30 cellular contexts compared by ENCODE assay signal in the genomic region with DNA sequence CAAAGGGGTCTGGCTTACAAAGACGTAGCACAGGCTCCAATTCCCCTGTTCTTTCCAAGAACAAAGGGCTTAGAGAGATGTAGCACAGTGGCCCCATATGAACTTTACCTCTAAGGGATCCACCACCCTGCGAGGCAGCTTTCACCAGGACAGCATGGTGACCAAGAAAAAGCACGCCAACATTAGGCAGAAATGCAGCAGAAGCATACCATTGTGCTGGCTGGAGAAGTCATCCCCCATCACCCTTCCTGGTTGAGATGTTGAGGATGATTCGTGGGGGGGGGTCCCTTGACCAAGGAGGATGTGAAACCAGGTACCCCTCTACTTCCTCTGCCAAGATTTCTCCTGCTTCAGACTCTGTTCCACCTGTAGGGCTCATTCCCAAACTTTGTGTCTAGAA. TPM values are rescaled to one million over a fixed set of nuclear protein-coding genes. Genes with fewer than 3 reads are reported as not detected.
"Had no signal": no experiment of that assay in that cellular context is flagged by ENCODE, and none has a peak within 500 bp of the region (broad histone marks: within the 10 kb centered on the region; RNA-seq: fewer than 3 reads in every experiment).

No MANE protein-coding gene starts in this region.

- H3K4me1 ChIP-seq: suprapubic skin, testis, thyroid gland, tibial artery, tibial nerve, upper lobe of left lung, upper lobe of right lung, uterus, vagina had no signal

- DNase-seq: stimulated activated CD4-positive, alpha-beta T cell treated with anti-CD3 and anti-CD28 coated beads, Interleukin-2, amount 100 ng/mL, for 48 hours; stimulated activated CD4-positive, alpha-beta T cell treated with anti-CD3 and anti-CD28 coated beads, Interleukin-4, amount 100 ng/mL, for 1 hour; stimulated activated CD4-positive, alpha-beta T cell treated with anti-CD3 and anti-CD28 coated beads, Interleukin-4, amount 100 ng/mL, for 24 hours; stimulated activated CD4-positive, alpha-beta T cell treated with anti-CD3 and anti-CD28 coated beads, Interleukin-4, amount 100 ng/mL, for 4 hours; stimulated activated CD8-positive, alpha-beta memory T cell treated with anti-CD3 and anti-CD28 coated beads, Interleukin-4, amount 100 ng/mL, for 48 hours; stimulated activated naive B cell treated with anti-CD40 and anti-IgM and Interleukin-4, amounts not matched to agents 10 μg/mL and 1 μg/mL and 100 μg/mL, for 72 hours; stimulated activated naive CD4-positive, alpha-beta T cell; stimulated activated naive CD4-positive, alpha-beta T cell treated with Interleukin-2 at 50 U/mL for 16 hours; stimulated activated naive CD8-positive, alpha-beta T cell treated with anti-CD3 and anti-CD28 coated beads, Interleukin-15, amount 100 ng/mL, for 72 hours; stimulated activated naive CD8-positive, alpha-beta T cell treated with anti-CD3 and anti-CD28 coated beads, Interleukin-15, Interleukin-2, amounts not matched to agents 100 U/mL and 50 U/mL, for 24 hours; stomach; substantia nigra; testis; thyroid gland; tibial artery; transverse colon; trophoblast cell; upper lobe of left lung; upper lobe of right lung; uterus had no signal

- ATAC-seq: stimulated activated effector memory CD8-positive, alpha-beta T cell treated with anti-CD3 and anti-CD28 coated beads, Interleukin-12 subunit alpha, Interleukin-12 subunit beta, amount 100 ng/mL, for 72 hours; stimulated activated memory B cell treated with anti-CD40 and anti-IgM and Interleukin-4, amounts not matched to agents 10 μg/mL and 1 μg/mL and 100 μg/mL, for 72 hours; stimulated activated naive B cell treated with anti-CD40 and anti-IgM and Interleukin-4, amounts not matched to agents 10 μg/mL and 1 μg/mL and 100 μg/mL, for 72 hours; stimulated activated naive CD8-positive, alpha-beta T cell treated with anti-CD3 and anti-CD28 coated beads, Interleukin-15, amount 100 ng/mL, for 72 hours; stimulated activated naive CD8-positive, alpha-beta T cell treated with anti-CD3 and anti-CD28 coated beads, Interleukin-15, Interleukin-2, amounts not matched to agents 100 U/mL and 50 U/mL, for 24 hours; upper lobe of right lung had no signal

- H3K27ac ChIP-seq: suprapubic skin, testis, thoracic aorta, thyroid gland, tibial artery, tibial nerve, transverse colon, upper lobe of left lung, upper lobe of right lung, uterus, vagina had no signal

- H3K4me3 ChIP-seq: stomach, suprapubic skin, testis, thoracic aorta, thyroid gland, tibial artery, tibial nerve, transverse colon, upper lobe of left lung, upper lobe of right lung, uterus, vagina had no signal

- H3K9me3 ChIP-seq: stomach, suprapubic skin, testis, thoracic aorta, thyroid gland, tibial artery, tibial nerve, transverse colon, upper lobe of left lung, upper lobe of right lung, uterus, vagina had no signal

- H3K36me3 ChIP-seq: stomach, suprapubic skin, thoracic aorta, thyroid gland, tibial artery, tibial nerve, transverse colon, upper lobe of left lung, upper lobe of right lung, uterus, vagina had no signal

- H3K27me3 ChIP-seq: stomach, testis, thyroid gland, tibial nerve, transverse colon, upper lobe of left lung, upper lobe of right lung, uterus, vagina had no signal

RNA-seq across cellular contexts. Expression of gene TMEM114, which starts 48.4 kb away (rescaled TPM):
- total RNA-seq: stomach, subcutaneous adipose tissue, suprapubic skin, temporal lobe, testis, thoracic aorta, thyroid gland, tibial nerve, transverse colon, upper lobe of left lung, upper lobe of right lung, ureter, urinary bladder, uterus, vagina had no signal
- polyA plus RNA-seq: stomach, urinary bladder had no signal
